ENCODE assay signal across 13 cellular contexts in the genomic region with DNA sequence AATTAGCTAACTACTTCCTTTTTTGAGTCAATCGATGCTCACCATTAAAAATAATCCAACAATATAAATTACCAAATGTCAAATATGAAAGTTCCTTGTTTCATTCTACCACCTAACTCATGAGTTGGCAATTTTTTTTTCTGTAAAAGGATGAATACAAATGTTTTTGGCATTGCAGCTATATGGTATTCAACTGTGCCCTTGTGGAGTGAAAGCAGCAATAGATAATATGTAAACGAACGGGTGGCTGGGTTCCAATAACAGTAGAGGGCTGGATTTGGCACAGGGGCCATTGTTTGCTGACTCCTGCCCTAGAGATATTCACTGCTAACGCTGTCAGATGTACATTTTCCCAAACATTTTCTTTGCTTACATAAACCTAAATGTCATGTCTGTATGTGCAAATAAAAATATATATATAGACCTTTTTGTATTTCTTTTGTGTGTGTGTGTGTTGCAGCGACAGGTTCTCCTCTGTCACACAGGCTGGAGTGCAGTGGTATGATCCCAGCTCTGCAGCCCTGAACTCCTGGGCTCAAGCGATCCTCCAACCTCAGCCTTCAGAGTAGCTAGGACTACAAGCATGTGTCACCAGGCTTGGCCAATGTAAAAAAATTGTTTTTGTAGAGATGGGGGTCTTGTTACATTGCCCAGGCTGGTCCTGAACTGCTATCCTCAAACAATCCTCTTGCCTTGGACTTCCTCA.
"Had no signal": no experiment of that assay in that cellular context is flagged by ENCODE, and none has a peak within 500 bp of the region (broad histone marks: within the 10 kb centered on the region; RNA-seq: fewer than 3 reads in every experiment).

No MANE protein-coding gene starts in this region.

- H3K27ac Mint-ChIP-seq: activated naive CD8-positive, alpha-beta T cell treated with anti-CD3 and anti-CD28 coated beads, Interleukin-2, amount 10 ng/mL, durations not matched to agents 7 days and 5 days had no signal

- H3K79me2 ChIP-seq: hepatocyte had no signal

- H3K36me3 ChIP-seq: left lung had no signal

- H3K27me3 Mint-ChIP-seq: activated naive CD8-positive, alpha-beta T cell treated with anti-CD3 and anti-CD28 coated beads, Interleukin-2, amount 10 ng/mL, durations not matched to agents 7 days and 5 days had no signal

- H2AFZ ChIP-seq: hepatocyte had no signal

- DNase-seq: activated naive CD4-positive, alpha-beta T cell; activated naive CD8-positive, alpha-beta T cell treated with anti-CD3 and anti-CD28 coated beads, Interleukin-2, amount 10 ng/mL, durations not matched to agents 7 days and 5 days; activated T-cell treated with anti-CD3 and anti-CD28 coated beads for 4 hours; anterior cingulate cortex; effector CD8-positive, alpha-beta T cell; esophagus squamous epithelium; islet precursor cell; left lung; mammary epithelial cell; stimulated activated CD4-positive, alpha-beta T cell treated with anti-CD3 and anti-CD28 coated beads, Interleukin-1b, Interleukin-23, amount 100 ng/mL, for 48 hours had no signal

- H3K4me1 Mint-ChIP-seq: activated naive CD8-positive, alpha-beta T cell treated with anti-CD3 and anti-CD28 coated beads, Interleukin-2, amount 10 ng/mL, durations not matched to agents 7 days and 5 days had no signal

- ATAC-seq: activated CD4-positive, CD25-positive, alpha-beta regulatory T cell treated with anti-CD3 and anti-CD28 coated beads, Interleukin-2, amount 50 U/mL, for 24 hours; left lung had no signal

- H3K9me3 ChIP-seq: esophagus squamous epithelium, left lung had no signal

- H3K27ac ChIP-seq: esophagus squamous epithelium, hepatocyte, left lung had no signal

- H3K27me3 ChIP-seq: esophagus squamous epithelium, hepatocyte, left lung had no signal

- H3K4me3 Mint-ChIP-seq: activated naive CD8-positive, alpha-beta T cell treated with anti-CD3 and anti-CD28 coated beads, Interleukin-2, amount 10 ng/mL, durations not matched to agents 7 days and 5 days; neural crest cell had no signal

- H3K4me1 ChIP-seq: esophagus squamous epithelium, left lung had no signal

- H3K4me2 ChIP-seq: hepatocyte had no signal

- H3K9me3 Mint-ChIP-seq: activated naive CD8-positive, alpha-beta T cell treated with anti-CD3 and anti-CD28 coated beads, Interleukin-2, amount 10 ng/mL, durations not matched to agents 7 days and 5 days; neural crest cell had no signal

- H3K4me3 ChIP-seq: esophagus squamous epithelium, hepatocyte, left lung had no signal
